Comparison of ENCODE assay signal across 14 cellular contexts in genomic region chr7:99762680-99763327, GRCh38. TPM values are rescaled to one million over a fixed set of nuclear protein-coding genes. Genes with fewer than 3 reads are reported as not detected.
DNase-seq lines count a peak whose midpoint lies in the region; ATAC-seq and TF ChIP-seq lines count a peak whose summit lies in the region.
"Had no signal": no experiment of that assay in that cellular context is flagged by ENCODE, and none has a peak within 500 bp of the region (broad histone marks: within the 10 kb centered on the region; RNA-seq: fewer than 3 reads in every experiment).

No MANE protein-coding gene starts in this region.

- H3K36me3 ChIP-seq in RWPE2 (ENCODE audit: low read depth): no peaks in the 10 kb centered on the region
- H3K36me3 ChIP-seq: breast epithelium had no signal

- DNase-seq in AG08396 (ENCODE audit: low spot score) (peak; percentile 43), RWPE2 (ENCODE audit: low spot score) (peak; percentile 65), fibroblast of the aortic adventitia (ENCODE audit: low read depth) (peak; percentile 81), myocyte (ENCODE audit: low read depth) (peak; percentile 83), NCI-H82 treated with DMSO at 0.1 percent for 48 hours (lab: John Stamatoyannopoulos, UW; ENCODE audit: unreplicated experiment) (no peak), NCI-H524 (lab: John Stamatoyannopoulos, UW) (no peak)
- DNase-seq in stimulated activated naive CD8-positive, alpha-beta T cell treated with anti-CD3 and anti-CD28 coated beads, Interleukin-15, Interleukin-2, amounts not matched to agents 100 U/mL and 50 U/mL, for 24 hours: no peak
- DNase-seq: activated B cell treated with CpG ODN at 0.5 μM for 24 hours, glutamatergic neuron, H7 had no signal

- H3K9me3 ChIP-seq in RWPE2 (ENCODE audit: severe bottlenecking): no peaks in the 10 kb centered on the region
- H3K9me3 ChIP-seq: breast epithelium had no signal

- ATAC-seq in RWPE2 (ENCODE audit: low read depth) (peak; percentile 100), GM21529 (IDR thresholded peaks at IDR 0.05; ENCODE audit: unreplicated experiment) (no peak)
- no peak for ATAC-seq in stimulated activated naive CD8-positive, alpha-beta T cell treated with anti-CD3 and anti-CD28 coated beads, Interleukin-15, Interleukin-2, amounts not matched to agents 100 U/mL and 50 U/mL, for 24 hours
- ATAC-seq: stimulated activated effector memory CD8-positive, alpha-beta T cell treated with anti-CD3 and anti-CD28 coated beads, Interleukin-12 subunit alpha, Interleukin-12 subunit beta, amount 100 ng/mL, for 72 hours had no signal

- no peaks in the 10 kb centered on the region for H3K27me3 ChIP-seq in RWPE2 (ENCODE audit: insufficient read depth, poor library complexity, severe bottlenecking)
- H3K27me3 ChIP-seq: breast epithelium had no signal

- TF ChIP-seq CTCF in RWPE2 (IDR thresholded peaks at IDR 0.05; ENCODE audit: poor library complexity, severe bottlenecking): no peak
- TF ChIP-seq CTCF in fibroblast of the aortic adventitia (IDR thresholded peaks at IDR 0.05; ENCODE audit: insufficient read depth, low read length): no peak

- peaks cover 5% of the 10 kb centered on the region for H3K4me1 ChIP-seq in RWPE2 (ENCODE audit: insufficient read depth, poor library complexity, severe bottlenecking)
- H3K4me1 ChIP-seq: breast epithelium had no signal

- H3K27ac ChIP-seq in RWPE2 (ENCODE audit: poor library complexity, severe bottlenecking): peak overlapping the region; percentile 24

- H3K4me3 ChIP-seq in RWPE2 (ENCODE audit: severe bottlenecking) (no peak overlapping the region), fibroblast of the aortic adventitia (ENCODE audit: low read depth, low read length) (no peak overlapping the region)
- H3K4me3 ChIP-seq: breast epithelium had no signal

RNA-seq across cellular contexts. Expression of gene CYP3A4, which starts 21.2 kb away (rescaled TPM):
- total RNA-seq in fibroblast of the aortic adventitia (ENCODE audit: low replicate concordance) (not detected in 2 replicates), myocyte (0.11 TPM in 1 of 2 replicates, not detected in the other)
- 0.04 TPM for polyA plus RNA-seq in myocyte (2012)
- total RNA-seq: activated B cell treated with CpG ODN at 0.5 μM for 24 hours, H7 had no signal
- polyA plus RNA-seq: BJ had no signal

RNA-seq across cellular contexts. Expression of gene CYP3A7, which starts 27.8 kb away (rescaled TPM):
- 0.74 TPM in 1 of 2 replicates, not detected in the other for total RNA-seq in fibroblast of the aortic adventitia (ENCODE audit: low replicate concordance)
- 0.29 and 0.47 TPM in 2 replicates for total RNA-seq in myocyte
- polyA plus RNA-seq in myocyte (2012): 0.33 TPM
- total RNA-seq: activated B cell treated with CpG ODN at 0.5 μM for 24 hours, H7 had no signal
- polyA plus RNA-seq: BJ had no signal

Comparison
In these comparisons a context has a peak if more than half of its experiments do, and no peak if none do; other contexts are left out.
1. DNase-seq: peak in AG08396 (single experiment), RWPE2 (single experiment), fibroblast of the aortic adventitia (single experiment) and myocyte (single experiment); none in NCI-H82 treated with DMSO at 0.1 percent for 48 hours (single experiment), stimulated activated naive CD8-positive, alpha-beta T cell treated with anti-CD3 and anti-CD28 coated beads, Interleukin-15, Interleukin-2, amounts not matched to agents 100 U/mL and 50 U/mL, for 24 hours (single experiment) and NCI-H524 (0 of 2).